ENCODE assay signal across 8 cellular contexts in genomic region chr11:123069878-123070821, GRCh38. TPM values are rescaled to one million over a fixed set of nuclear protein-coding genes. Genes with fewer than 3 reads are reported as not detected.
DNase-seq lines count a peak whose midpoint lies in the region; ATAC-seq and TF ChIP-seq lines count a peak whose summit lies in the region.

No MANE protein-coding gene starts in this region.

- peaks cover 61% of the 10 kb centered on the region for H3K4me1 ChIP-seq in CD8-positive, alpha-beta memory T cell (ENCODE audit: insufficient read depth, low read length)
- no peaks in the 10 kb centered on the region for H3K4me1 ChIP-seq in ascending aorta

- H3K9me3 ChIP-seq in CD8-positive, alpha-beta memory T cell (ENCODE audit: low read length) = no peaks in the 10 kb centered on the region
- no peaks in the 10 kb centered on the region for H3K9me3 ChIP-seq in ascending aorta

- no peaks in the 10 kb centered on the region for H3K27me3 ChIP-seq in CD8-positive, alpha-beta memory T cell (ENCODE audit: insufficient read depth, low read length, poor library complexity, severe bottlenecking)
- H3K27me3 ChIP-seq in ascending aorta = no peaks in the 10 kb centered on the region

- H3K36me3 ChIP-seq in CD8-positive, alpha-beta memory T cell (ENCODE audit: insufficient read depth, low read length) = no peaks in the 10 kb centered on the region
- peaks cover 8 to 24% of the 10 kb centered on the region in 2 donors for H3K36me3 ChIP-seq in ascending aorta

- peak in 1 of 5 donors; percentile 63 for DNase-seq in CD8-positive, alpha-beta memory T cell
- no peak for DNase-seq in ascending aorta (ENCODE audit: low spot score in 2 of 2)
- no peak for DNase-seq in stimulated activated naive CD8-positive, alpha-beta T cell treated with anti-CD3 and anti-CD28 coated beads, Interleukin-15, Interleukin-2, amounts not matched to agents 100 U/mL and 50 U/mL, for 24 hours
- no peak for DNase-seq in SK-N-DZ (ENCODE audit: low spot score)
- DNase-seq in T1000 (lab: John Stamatoyannopoulos, UW) = no peak
- DNase-seq in GDM1 (lab: John Stamatoyannopoulos, UW) = no peak

- H3K4me1 Mint-ChIP-seq in CD8-positive, alpha-beta memory T cell = peaks cover 53 to 72% (median 65%) of the 10 kb centered on the region in 3 donors

- POLR2A ChIA-PET in CD8-positive, alpha-beta memory T cell (lab: Charles Lee) = interaction anchor here (0.8 to 3.3 kb wide), 10 partner anchors 8 to 225 kb away, joined by 3 to 22 read pairs (median 4); partner anchors contain the start of gene HSPA8

- H3K4me3 ChIP-seq in CD8-positive, alpha-beta memory T cell (ENCODE audit: low read length) = peak overlapping the region; percentile 48
- H3K4me3 ChIP-seq in ascending aorta = peak overlapping the region; percentile 25 to 35

- ATAC-seq in GM19397 (IDR thresholded peaks at IDR 0.05; ENCODE audit: unreplicated experiment) (peak; percentile 47), HG03442 (IDR thresholded peaks at IDR 0.05; ENCODE audit: unreplicated experiment) (peak; percentile 56)
- ATAC-seq in stimulated activated naive CD8-positive, alpha-beta T cell treated with anti-CD3 and anti-CD28 coated beads, Interleukin-15, Interleukin-2, amounts not matched to agents 100 U/mL and 50 U/mL, for 24 hours = peak; percentile 53

- no peak for TF ChIP-seq CTCF in ascending aorta (IDR thresholded peaks at IDR 0.05)

- H3K27ac Mint-ChIP-seq in CD8-positive, alpha-beta memory T cell = peak overlapping the region; percentile 90 to 99 (median 96)

- H3K4me3 Mint-ChIP-seq in CD8-positive, alpha-beta memory T cell = peak overlapping the region; percentile 80 to 91 (median 87)

- H3K9me3 Mint-ChIP-seq in CD8-positive, alpha-beta memory T cell = no peaks in the 10 kb centered on the region

- CTCF ChIA-PET in CD8-positive, alpha-beta memory T cell (lab: Charles Lee) = interaction anchor here (1.0 to 2.9 kb wide), 6 partner anchors 16 to 206 kb away, joined by 3 to 9 read pairs (median 6); no protein-coding TSS in a partner anchor

- H3K36me3 Mint-ChIP-seq in CD8-positive, alpha-beta memory T cell = peaks cover 0 to 8% (median 0%) of the 10 kb centered on the region in 3 donors

- H3K27me3 Mint-ChIP-seq in CD8-positive, alpha-beta memory T cell = no peaks in the 10 kb centered on the region

- intact Hi-C loops in ascending aorta (cut with DNase I) = no loop called here

- H3K27ac ChIP-seq in CD8-positive, alpha-beta memory T cell (ENCODE audit: low read depth, low read length) = peak overlapping the region; percentile 78
- peak overlapping the region in 1 of 2 donors; percentile 14 for H3K27ac ChIP-seq in ascending aorta

RNA-seq across cellular contexts. Expression of gene HSPA8, which starts 8.2 kb away (rescaled TPM):
- total RNA-seq in CD8-positive, alpha-beta memory T cell = 1,000 to 10,000 TPM; 3,972 to 4,236 TPM
- 1,494 TPM for polyA plus RNA-seq in CD8-positive, alpha-beta memory T cell
- 619 TPM for total RNA-seq in ascending aorta
- polyA plus RNA-seq in SK-N-DZ (2014; cell fraction: cytosol; rRNA removed) = 1,457 and 1,648 TPM in 2 replicates
- polyA plus RNA-seq in SK-N-DZ (2014; cell fraction: nucleus; rRNA removed) = 666 and 971 TPM in 2 replicates
